32 cellular contexts compared by ENCODE assay signal in the genomic region with DNA sequence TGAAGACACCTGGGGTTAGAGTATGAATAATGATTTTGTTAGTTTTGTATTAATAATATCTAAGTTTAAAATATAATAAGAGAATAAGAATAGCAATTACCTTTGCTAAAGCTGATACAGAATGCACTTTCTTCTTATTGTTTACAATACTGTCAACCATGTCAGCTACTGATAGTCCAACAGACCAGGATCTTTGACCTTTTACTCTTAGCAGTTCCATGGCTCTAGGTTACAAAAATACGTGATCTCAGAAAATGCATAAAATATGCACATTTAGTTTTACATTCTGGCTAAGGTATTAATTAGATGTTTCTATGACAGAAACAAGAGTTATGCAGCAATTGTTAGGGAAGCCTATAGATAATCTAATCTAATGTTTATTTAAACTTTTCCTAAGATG.
"Had no signal": no experiment of that assay in that cellular context is flagged by ENCODE, and none has a peak within 500 bp of the region (broad histone marks: within the 10 kb centered on the region; RNA-seq: fewer than 3 reads in every experiment).

No MANE protein-coding gene starts in this region.

- ATAC-seq: naive thymus-derived CD4-positive, alpha-beta T cell; natural killer cell; psoas muscle; right cardiac atrium; sciatic nerve; stimulated activated memory B cell treated with anti-CD40 and anti-IgM and Interleukin-4, amounts not matched to agents 10 μg/mL and 1 μg/mL and 100 μg/mL, for 72 hours; stimulated activated naive CD8-positive, alpha-beta T cell treated with anti-CD3 and anti-CD28 coated beads, Interleukin-15, amount 100 ng/mL, for 72 hours; stimulated activated naive CD8-positive, alpha-beta T cell treated with anti-CD3 and anti-CD28 coated beads, Interleukin-15, Interleukin-2, amounts not matched to agents 100 U/mL and 50 U/mL, for 24 hours had no signal

- H3K4me1 ChIP-seq: neural progenitor cell, parathyroid adenoma, psoas muscle, thyroid gland, tibial nerve, upper lobe of left lung, vagina had no signal

- H3K36me3 ChIP-seq: neural progenitor cell, ovary, thoracic aorta had no signal

- H2AFZ ChIP-seq: neural progenitor cell, parathyroid adenoma had no signal

- H3K27ac ChIP-seq: neural progenitor cell, ovary, parathyroid adenoma, psoas muscle, skin epidermis, spleen, thoracic aorta, thyroid gland, tibial nerve, upper lobe of left lung, vagina had no signal

- H3K9me3 ChIP-seq: ovary, psoas muscle, spleen, thoracic aorta, thyroid gland, tibial nerve, upper lobe of left lung, vagina had no signal

- H3K4me1 Mint-ChIP-seq: natural killer cell; nephron; neural progenitor cell; stimulated activated memory B cell treated with anti-CD40 and anti-IgM and Interleukin-4, amounts not matched to agents 10 μg/mL and 1 μg/mL and 100 μg/mL, for 72 hours had no signal

- H3K27ac Mint-ChIP-seq: natural killer cell; nephron; neural progenitor cell; progenitor cell of endocrine pancreas; stimulated activated memory B cell treated with anti-CD40 and anti-IgM and Interleukin-4, amounts not matched to agents 10 μg/mL and 1 μg/mL and 100 μg/mL, for 72 hours; stimulated activated naive CD8-positive, alpha-beta T cell treated with anti-CD3 and anti-CD28 coated beads, Interleukin-15, amount 100 ng/mL, for 72 hours had no signal

- DNase-seq: naive thymus-derived CD4-positive, alpha-beta T cell; natural killer cell; occipital lobe; ovary; posterior cingulate gyrus; psoas muscle; right cardiac atrium; spleen; stimulated activated CD4-positive, alpha-beta T cell treated with anti-CD3 and anti-CD28 coated beads, Interleukin-12 subunit alpha, Interleukin-12 subunit beta, amount 100 ng/mL, for 4 hours; stimulated activated CD4-positive, alpha-beta T cell treated with anti-CD3 and anti-CD28 coated beads, Interleukin-1b, Interleukin-23, amount 100 ng/mL, for 48 hours; stimulated activated CD4-positive, alpha-beta T cell treated with anti-CD3 and anti-CD28 coated beads, Interleukin-4, amount 100 ng/mL, for 1 hour; stimulated activated CD4-positive, alpha-beta T cell treated with anti-CD3 and anti-CD28 coated beads, Interleukin-4, amount 100 ng/mL, for 4 hours; stimulated activated CD8-positive, alpha-beta memory T cell treated with anti-CD3 and anti-CD28 coated beads, Interleukin-4, amount 100 ng/mL, for 48 hours; stimulated activated naive CD4-positive, alpha-beta T cell; stimulated activated naive CD8-positive, alpha-beta T cell treated with anti-CD3 and anti-CD28 coated beads, Interleukin-15, amount 100 ng/mL, for 72 hours; stimulated activated naive CD8-positive, alpha-beta T cell treated with anti-CD3 and anti-CD28 coated beads, Interleukin-15, Interleukin-2, amounts not matched to agents 100 U/mL and 50 U/mL, for 24 hours; substantia nigra; thyroid gland; trophoblast cell; upper lobe of left lung had no signal

- H3K79me2 ChIP-seq: parathyroid adenoma had no signal

- H3K9ac ChIP-seq: neural progenitor cell, parathyroid adenoma had no signal

- H3K4me3 Mint-ChIP-seq: naive thymus-derived CD4-positive, alpha-beta T cell; natural killer cell; nephron; neural progenitor cell; stimulated activated memory B cell treated with anti-CD40 and anti-IgM and Interleukin-4, amounts not matched to agents 10 μg/mL and 1 μg/mL and 100 μg/mL, for 72 hours; stimulated activated naive CD8-positive, alpha-beta T cell treated with anti-CD3 and anti-CD28 coated beads, Interleukin-15, amount 100 ng/mL, for 72 hours had no signal

- H3K27me3 Mint-ChIP-seq: naive thymus-derived CD4-positive, alpha-beta T cell; progenitor cell of endocrine pancreas; stimulated activated memory B cell treated with anti-CD40 and anti-IgM and Interleukin-4, amounts not matched to agents 10 μg/mL and 1 μg/mL and 100 μg/mL, for 72 hours; stimulated activated naive CD8-positive, alpha-beta T cell treated with anti-CD3 and anti-CD28 coated beads, Interleukin-15, amount 100 ng/mL, for 72 hours had no signal

- H3K4me3 ChIP-seq: neural progenitor cell, ovary, psoas muscle, skin epidermis, smooth muscle cell, spleen, thoracic aorta, thyroid gland, tibial nerve, upper lobe of left lung, vagina had no signal

- H3K27me3 ChIP-seq: neural progenitor cell, ovary, spleen, thyroid gland, tibial nerve, upper lobe of left lung, vagina had no signal

- FAIRE-seq: urothelium cell line had no signal

- H3K4me2 ChIP-seq: neural progenitor cell, smooth muscle cell had no signal

- H3K36me3 Mint-ChIP-seq: naive thymus-derived CD4-positive, alpha-beta T cell; natural killer cell; neural progenitor cell had no signal
